ENCODE assay signal across 2 cellular contexts in genomic region chr19:11115042-11115441, GRCh38.
TF ChIP-seq lines count a peak whose summit lies in the region.

No MANE protein-coding gene starts in this region.

TF ChIP-seq in K562, 482 proteins besides CTCF, POLR2A, EP300 and RAD21 (continues in another document):
- TF ChIP-seq ZNF239 (CRISPR knock-in tag; IDR thresholded peaks at IDR 0.05) = no peak
- no peak for TF ChIP-seq SREBF1 (IDR thresholded peaks at IDR 0.05; ENCODE audit: borderline replicate concordance, low read depth, low read length)
- 0 out of 2 replicates have a peak, but pooled peaks have one; percentile 30 for TF ChIP-seq PML (IDR thresholded peaks at IDR 0.05; ENCODE audit: low read length)
- TF ChIP-seq RBM17 (IDR thresholded peaks at IDR 0.05; ENCODE audit: borderline replicate concordance, low read depth, low read length) = no peak
- no peak for TF ChIP-seq C11orf30 (IDR thresholded peaks at IDR 0.05; ENCODE audit: low read depth)
- peak; percentile 39 for TF ChIP-seq SIRT6 (IDR thresholded peaks at IDR 0.05; ENCODE audit: low read depth, low read length)
- TF ChIP-seq SAP30 (IDR thresholded peaks at IDR 0.05; ENCODE audit: borderline replicate concordance, insufficient read depth, low read depth, low read length, poor library complexity, severe bottlenecking) = no peak
- no peak for TF ChIP-seq KLF13 (tag; IDR thresholded peaks at IDR 0.05; ENCODE audit: borderline replicate concordance, low read depth)
- no peak for TF ChIP-seq FOXA1 (IDR thresholded peaks at IDR 0.05; ENCODE audit: borderline replicate concordance)
- TF ChIP-seq EHMT2 (IDR thresholded peaks at IDR 0.05) = no peak
- TF ChIP-seq SUPT5H (IDR thresholded peaks at IDR 0.05) = peak; percentile 62
- peak; percentile 75; the same call in 1 of the 2 replicates for TF ChIP-seq POLR2AphosphoS2 (IDR thresholded peaks at IDR 0.05; ENCODE audit: low read length)
- no peak for TF ChIP-seq GTF3C2 (IDR thresholded peaks at IDR 0.05; ENCODE audit: borderline replicate concordance, extremely low read depth, insufficient read length)

TF ChIP-seq in HepG2, 621 proteins besides CTCF, POLR2A, EP300 and RAD21:
- TF ChIP-seq RBM22 (optimal IDR thresholded peaks at IDR 0.05; ENCODE audit: low read length) (peak; percentile 73), CEBPB (IDR thresholded peaks at IDR 0.05; ENCODE audit: borderline replicate concordance, low read depth, low read length) (peak; percentile 48), ZNF776 (CRISPR knock-in tag; IDR thresholded peaks at IDR 0.05) (no peak), ZNF839 (CRISPR knock-in tag; IDR thresholded peaks at IDR 0.05; ENCODE audit: borderline replicate concordance) (no peak), ZBTB34 (CRISPR knock-in tag; IDR thresholded peaks at IDR 0.05) (no peak), ZBTB43 (CRISPR knock-in tag; conservative IDR thresholded peaks at IDR 0.05) (no peak), RNF219 (CRISPR knock-in tag; IDR thresholded peaks at IDR 0.05) (no peak), ZNF264 (CRISPR knock-in tag; IDR thresholded peaks at IDR 0.05) (no peak), FOXA1 (IDR thresholded peaks at IDR 0.05) (no peak), FOXA1 (CRISPR knock-in tag; IDR thresholded peaks at IDR 0.05) (no peak), ZKSCAN8 (CRISPR knock-in tag; IDR thresholded peaks at IDR 0.05; ENCODE audit: borderline replicate concordance) (no peak), ARID5B (CRISPR knock-in tag; IDR thresholded peaks at IDR 0.05) (no peak), ZNF260 (CRISPR knock-in tag; IDR thresholded peaks at IDR 0.05; ENCODE audit: borderline replicate concordance, low read depth) (no peak), JARID2 (CRISPR knock-in tag; IDR thresholded peaks at IDR 0.05; ENCODE audit: insufficient replicate concordance) (no peak), PCBP1 (IDR thresholded peaks at IDR 0.05; ENCODE audit: borderline replicate concordance, low read depth, low read length) (no peak), RBM39 (IDR thresholded peaks at IDR 0.05; ENCODE audit: low read depth, low read length, poor library complexity, severe bottlenecking) (no peak), ZBTB33 (CRISPR knock-in tag; IDR thresholded peaks at IDR 0.05) (peak; percentile 22; the same call in 1 of the 2 replicates), FOSL1 (CRISPR knock-in tag; IDR thresholded peaks at IDR 0.05; ENCODE audit: borderline replicate concordance) (no peak), ZNF788 (CRISPR knock-in tag; IDR thresholded peaks at IDR 0.05; ENCODE audit: borderline replicate concordance) (no peak), SIN3A (IDR thresholded peaks at IDR 0.05; ENCODE audit: borderline replicate concordance, low read depth, low read length) (no peak), RFX1 (IDR thresholded peaks at IDR 0.05) (no peak), TOE1 (CRISPR knock-in tag; IDR thresholded peaks at IDR 0.05) (no peak), ZNF513 (CRISPR knock-in tag; conservative IDR thresholded peaks at IDR 0.05) (no peak)
